21 cellular contexts compared by ENCODE assay signal in genomic region chr6:143838395-143838794, GRCh38. TPM values are rescaled to one million over a fixed set of nuclear protein-coding genes. Genes with fewer than 3 reads are reported as not detected.
"Had no signal": no experiment of that assay in that cellular context is flagged by ENCODE, and none has a peak within 500 bp of the region (broad histone marks: within the 10 kb centered on the region; RNA-seq: fewer than 3 reads in every experiment).

No MANE protein-coding gene starts in this region.

- DNase-seq: activated CD4-positive, alpha-beta T cell treated with anti-CD3 and anti-CD28 coated beads for 36 hours; activated CD4-positive, alpha-beta T cell treated with anti-CD3 and anti-CD28 coated beads, Interleukin-2, amount 50 U/mL, for 48 hours; amniotic stem cell; dorsolateral prefrontal cortex; foreskin fibroblast; hippocampal formation; islet precursor cell; naive B cell; right cardiac atrium; stimulated activated CD4-positive, alpha-beta T cell treated with anti-CD3 and anti-CD28 coated beads, Interleukin-4, amount 100 ng/mL, for 4 hours had no signal

- H3K4me3 Mint-ChIP-seq: activated CD4-positive, alpha-beta T cell treated with anti-CD3 and anti-CD28 coated beads for 36 hours; activated naive CD8-positive, alpha-beta T cell; activated T-helper 1 cell treated with anti-CD3 and anti-CD28 coated beads, Interleukin-12 subunit alpha, Interleukin-12 subunit beta, Interleukin-2, Interleukin-4 antibody, amounts not matched to agents 30 ng/mL and 10 ng/mL and 1 ng/mL, durations not matched to agents 14 hours and 24 hours and 36 hours; stimulated activated memory B cell treated with anti-CD40 and anti-IgM and Interleukin-4, amounts not matched to agents 10 μg/mL and 1 μg/mL and 100 μg/mL, for 72 hours had no signal

- H3K4me3 ChIP-seq: dorsolateral prefrontal cortex, prostate gland, skin epidermis, thoracic aorta had no signal

- H3K36me3 Mint-ChIP-seq: activated naive CD8-positive, alpha-beta T cell; stimulated activated memory B cell treated with anti-CD40 and anti-IgM and Interleukin-4, amounts not matched to agents 10 μg/mL and 1 μg/mL and 100 μg/mL, for 72 hours had no signal

- H3K4me1 ChIP-seq: prostate gland had no signal

- H3K27ac Mint-ChIP-seq: activated CD4-positive, alpha-beta T cell treated with anti-CD3 and anti-CD28 coated beads for 36 hours; activated T-helper 1 cell treated with anti-CD3 and anti-CD28 coated beads, Interleukin-12 subunit alpha, Interleukin-12 subunit beta, Interleukin-2, Interleukin-4 antibody, amounts not matched to agents 30 ng/mL and 10 ng/mL and 1 ng/mL, durations not matched to agents 14 hours and 24 hours and 36 hours; naive B cell; stimulated activated memory B cell treated with anti-CD40 and anti-IgM and Interleukin-4, amounts not matched to agents 10 μg/mL and 1 μg/mL and 100 μg/mL, for 72 hours had no signal

- H3K27me3 Mint-ChIP-seq: activated CD4-positive, alpha-beta T cell treated with anti-CD3 and anti-CD28 coated beads for 36 hours; activated naive CD8-positive, alpha-beta T cell; stimulated activated memory B cell treated with anti-CD40 and anti-IgM and Interleukin-4, amounts not matched to agents 10 μg/mL and 1 μg/mL and 100 μg/mL, for 72 hours had no signal

- H3K9me3 ChIP-seq: prostate gland, thoracic aorta had no signal

- H3K9me3 Mint-ChIP-seq: activated T-helper 1 cell treated with anti-CD3 and anti-CD28 coated beads, Interleukin-12 subunit alpha, Interleukin-12 subunit beta, Interleukin-2, Interleukin-4 antibody, amounts not matched to agents 30 ng/mL and 10 ng/mL and 1 ng/mL, durations not matched to agents 14 hours and 24 hours and 36 hours; stimulated activated memory B cell treated with anti-CD40 and anti-IgM and Interleukin-4, amounts not matched to agents 10 μg/mL and 1 μg/mL and 100 μg/mL, for 72 hours had no signal

- FAIRE-seq: TTC549 had no signal

- H3K27ac ChIP-seq: dorsolateral prefrontal cortex, prostate gland, skin epidermis had no signal

- H3K27me3 ChIP-seq: dorsolateral prefrontal cortex had no signal

- H3K36me3 ChIP-seq: prostate gland, thoracic aorta had no signal

RNA-seq across cellular contexts. Expression of gene ZC2HC1B, which starts 25.9 kb away (rescaled TPM):
- total RNA-seq: activated CD4-positive, alpha-beta T cell treated with anti-CD3 and anti-CD28 coated beads for 36 hours; activated T-helper 1 cell treated with anti-CD3 and anti-CD28 coated beads, Interleukin-12 subunit alpha, Interleukin-12 subunit beta, Interleukin-2, Interleukin-4 antibody, amounts not matched to agents 30 ng/mL and 10 ng/mL and 1 ng/mL, durations not matched to agents 14 hours and 24 hours and 36 hours; cardiac septum; lung microvascular endothelial cell; osteocyte; right cardiac atrium; T-helper 2 cell treated with Interferon-gamma antibody and Interleukin-4, amounts not matched to agents 100 ng/mL and 5 ng/mL, for 36 hours; thoracic aorta had no signal
- polyA plus RNA-seq: right cardiac atrium had no signal
